Comparison of ENCODE assay signal across 2 cellular contexts in genomic region chr22:28989484-28989883, GRCh38.
TF ChIP-seq lines count a peak whose summit lies in the region.

No MANE protein-coding gene starts in this region.

TF ChIP-seq in HEK293, 187 proteins besides CTCF, POLR2A, EP300 and RAD21 (continued from another document):
- TF ChIP-seq TSHZ1 (tag by site-specific recombination; IDR thresholded peaks at IDR 0.05; ENCODE audit: borderline replicate concordance), result no peak
- TF ChIP-seq EGR2 (tag by site-specific recombination; IDR thresholded peaks at IDR 0.05; ENCODE audit: low read depth), result peak; percentile 73
- no peak for TF ChIP-seq ZSCAN30 (tag by site-specific recombination; IDR thresholded peaks at IDR 0.05)
- TF ChIP-seq KLF17 (tag by site-specific recombination; IDR thresholded peaks at IDR 0.05), result no peak
- no peak for TF ChIP-seq HOXC10 (CRISPR knock-in tag; IDR thresholded peaks at IDR 0.05)
- no peak for TF ChIP-seq SCRT2 (tag by site-specific recombination; IDR thresholded peaks at IDR 0.05)
- TF ChIP-seq ZNF133 (tag by site-specific recombination; IDR thresholded peaks at IDR 0.05), result no peak

TF ChIP-seq in WTC11, 78 proteins besides CTCF, POLR2A, EP300 and RAD21 (continued from another document):
- TF ChIP-seq ZBTB43 (CRISPR knock-in tag; IDR thresholded peaks at IDR 0.05) (no peak), JUN (CRISPR knock-in tag; IDR thresholded peaks at IDR 0.05) (no peak)
TF ChIP-seq in WTC11: peak in this region for 0.
